Comparison of ENCODE assay signal across 9 cellular contexts in the genomic region with DNA sequence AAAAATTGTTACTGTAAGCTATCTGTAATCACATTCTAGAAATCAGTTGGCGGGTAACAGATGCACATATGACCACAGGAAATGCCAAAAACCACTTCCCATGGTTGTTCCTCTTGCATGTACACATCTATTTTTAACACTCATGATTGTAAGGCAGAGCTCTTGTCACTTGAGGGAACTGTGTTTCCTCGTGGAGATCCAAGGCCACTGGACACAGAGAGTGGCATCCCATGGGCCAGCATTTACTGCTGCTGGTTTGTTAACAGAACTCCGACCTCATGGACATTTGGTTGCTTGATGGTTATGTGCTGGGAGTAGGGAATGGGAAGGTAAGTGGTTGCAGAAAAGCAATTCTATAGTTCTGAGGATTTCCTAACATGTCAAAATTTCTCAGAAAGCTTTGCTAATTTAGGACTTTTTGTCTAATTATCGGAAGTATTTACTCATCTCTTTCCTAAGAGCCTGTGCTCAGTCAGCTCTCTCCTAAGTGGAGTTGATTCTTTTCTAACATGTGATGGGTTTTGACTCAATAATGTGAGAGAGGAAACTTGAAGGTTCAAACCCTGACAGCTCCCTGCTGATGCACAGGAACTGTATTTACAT.
DNase-seq lines count a peak whose midpoint lies in the region; ATAC-seq and TF ChIP-seq lines count a peak whose summit lies in the region.
"Had no signal": no experiment of that assay in that cellular context is flagged by ENCODE, and none has a peak within 500 bp of the region (broad histone marks: within the 10 kb centered on the region; RNA-seq: fewer than 3 reads in every experiment).

No MANE protein-coding gene starts in this region.

- H3K27ac ChIP-seq in CD4-positive, CD25-positive, alpha-beta regulatory T cell (ENCODE audit: insufficient read depth, low read length, poor library complexity, severe bottlenecking): no peak overlapping the region
- no peak overlapping the region for H3K27ac ChIP-seq in thyroid gland

- no peaks in the 10 kb centered on the region for H3K9me3 ChIP-seq in CD4-positive, CD25-positive, alpha-beta regulatory T cell (ENCODE audit: control insufficient read depth in 2 of 2, low read length in 2 of 2)
- no peaks in the 10 kb centered on the region for H3K9me3 ChIP-seq in thyroid gland

- DNase-seq in CD4-positive, CD25-positive, alpha-beta regulatory T cell: peak in 2 of 3 donors; percentile 60 to 83
- peak; percentile 88 for DNase-seq in Jurkat, Clone E6-1 (ENCODE audit: low read depth, low spot score)
- no peak for DNase-seq in activated naive CD8-positive, alpha-beta T cell treated with anti-CD3 and anti-CD28 coated beads for 36 hours
- no peak for DNase-seq in stimulated activated naive B cell treated with anti-CD40 and anti-IgM and Interleukin-4, amounts not matched to agents 10 μg/mL and 1 μg/mL and 100 μg/mL, for 72 hours
- DNase-seq in COR-L47 (lab: John Stamatoyannopoulos, UW): no peak
- no peak for DNase-seq in thyroid gland

- H3K36me3 Mint-ChIP-seq in CD4-positive, CD25-positive, alpha-beta regulatory T cell: no peaks in the 10 kb centered on the region
- peaks cover 3% of the 10 kb centered on the region for H3K36me3 Mint-ChIP-seq in activated naive CD8-positive, alpha-beta T cell treated with anti-CD3 and anti-CD28 coated beads for 36 hours
- H3K36me3 Mint-ChIP-seq in stimulated activated naive B cell treated with anti-CD40 and anti-IgM and Interleukin-4, amounts not matched to agents 10 μg/mL and 1 μg/mL and 100 μg/mL, for 72 hours: peaks cover 2 to 4% of the 10 kb centered on the region in 2 donors

- no peaks in the 10 kb centered on the region for H3K36me3 ChIP-seq in CD4-positive, CD25-positive, alpha-beta regulatory T cell (ENCODE audit: control insufficient read depth, insufficient read depth, low read length)
- no peaks in the 10 kb centered on the region for H3K36me3 ChIP-seq in thyroid gland

- peak overlapping the region in 3 of 4 donors; percentile 1 to 62 (median 26) for H3K4me3 Mint-ChIP-seq in CD4-positive, CD25-positive, alpha-beta regulatory T cell
- H3K4me3 Mint-ChIP-seq in activated naive CD8-positive, alpha-beta T cell treated with anti-CD3 and anti-CD28 coated beads for 36 hours: peak overlapping the region; percentile 29
- no peak overlapping the region for H3K4me3 Mint-ChIP-seq in stimulated activated naive B cell treated with anti-CD40 and anti-IgM and Interleukin-4, amounts not matched to agents 10 μg/mL and 1 μg/mL and 100 μg/mL, for 72 hours
- H3K4me3 Mint-ChIP-seq: neural crest cell had no signal

- peaks cover 3 to 13% (median 4%) of the 10 kb centered on the region in 7 donors for H3K9me3 Mint-ChIP-seq in CD4-positive, CD25-positive, alpha-beta regulatory T cell
- peaks cover 9% of the 10 kb centered on the region for H3K9me3 Mint-ChIP-seq in activated naive CD8-positive, alpha-beta T cell treated with anti-CD3 and anti-CD28 coated beads for 36 hours
- peaks cover 9 to 14% of the 10 kb centered on the region in 2 donors for H3K9me3 Mint-ChIP-seq in stimulated activated naive B cell treated with anti-CD40 and anti-IgM and Interleukin-4, amounts not matched to agents 10 μg/mL and 1 μg/mL and 100 μg/mL, for 72 hours

- intact Hi-C loops in thyroid gland (cut with DNase I): no loop called here

- H3K27ac Mint-ChIP-seq in CD4-positive, CD25-positive, alpha-beta regulatory T cell: no peak overlapping the region
- H3K27ac Mint-ChIP-seq in activated naive CD8-positive, alpha-beta T cell treated with anti-CD3 and anti-CD28 coated beads for 36 hours: peak overlapping the region; percentile 82
- H3K27ac Mint-ChIP-seq in stimulated activated naive B cell treated with anti-CD40 and anti-IgM and Interleukin-4, amounts not matched to agents 10 μg/mL and 1 μg/mL and 100 μg/mL, for 72 hours: peak overlapping the region; percentile 79

- H3K4me1 Mint-ChIP-seq in CD4-positive, CD25-positive, alpha-beta regulatory T cell: peaks cover 14 to 27% (median 22%) of the 10 kb centered on the region in 4 donors
- peaks cover 22% of the 10 kb centered on the region for H3K4me1 Mint-ChIP-seq in activated naive CD8-positive, alpha-beta T cell treated with anti-CD3 and anti-CD28 coated beads for 36 hours
- H3K4me1 Mint-ChIP-seq in stimulated activated naive B cell treated with anti-CD40 and anti-IgM and Interleukin-4, amounts not matched to agents 10 μg/mL and 1 μg/mL and 100 μg/mL, for 72 hours: peaks cover 16 to 17% of the 10 kb centered on the region in 2 donors
- H3K4me1 Mint-ChIP-seq: neural crest cell had no signal

- peaks cover 14% of the 10 kb centered on the region for H3K4me1 ChIP-seq in CD4-positive, CD25-positive, alpha-beta regulatory T cell (ENCODE audit: control insufficient read depth, insufficient read depth, low read length, poor library complexity, severe bottlenecking)
- no peaks in the 10 kb centered on the region for H3K4me1 ChIP-seq in thyroid gland

- no peaks in the 10 kb centered on the region for H3K27me3 Mint-ChIP-seq in CD4-positive, CD25-positive, alpha-beta regulatory T cell
- peaks cover 3% of the 10 kb centered on the region for H3K27me3 Mint-ChIP-seq in activated naive CD8-positive, alpha-beta T cell treated with anti-CD3 and anti-CD28 coated beads for 36 hours
- H3K27me3 Mint-ChIP-seq in stimulated activated naive B cell treated with anti-CD40 and anti-IgM and Interleukin-4, amounts not matched to agents 10 μg/mL and 1 μg/mL and 100 μg/mL, for 72 hours: no peaks in the 10 kb centered on the region

- 61 to 69% methylated on average over 4 of the region's 4 CpGs for WGBS in thyroid gland, 2 donors

- no peaks in the 10 kb centered on the region for H3K27me3 ChIP-seq in CD4-positive, CD25-positive, alpha-beta regulatory T cell (ENCODE audit: control insufficient read depth, insufficient read depth, low read length)
- H3K27me3 ChIP-seq in thyroid gland: no peaks in the 10 kb centered on the region

- ATAC-seq in CD4-positive, CD25-positive, alpha-beta regulatory T cell (ENCODE audit: low read depth in 2 of 2): peak; percentile 71 to 80
- ATAC-seq in GM19467 (IDR thresholded peaks at IDR 0.05; ENCODE audit: unreplicated experiment): peak; percentile 56
- peak; percentile 71 to 73 for ATAC-seq in stimulated activated naive B cell treated with anti-CD40 and anti-IgM and Interleukin-4, amounts not matched to agents 10 μg/mL and 1 μg/mL and 100 μg/mL, for 72 hours (replicated peaks)
- no peak for ATAC-seq in GM18520 (IDR thresholded peaks at IDR 0.05; ENCODE audit: unreplicated experiment)

- peak overlapping the region; percentile 47 for H3K4me3 ChIP-seq in CD4-positive, CD25-positive, alpha-beta regulatory T cell (ENCODE audit: low read depth, low read length)
- H3K4me3 ChIP-seq in Jurkat, Clone E6-1 (ENCODE audit: low read length): 0 out of 2 replicates have a peak overlapping the region, but pooled peaks have one; percentile 12
- no peak overlapping the region for H3K4me3 ChIP-seq in thyroid gland (replicated peaks in 1 of 3)

- TF ChIP-seq POLR2A in thyroid gland (IDR thresholded peaks at IDR 0.05): no peak

- TF ChIP-seq CTCF in thyroid gland (IDR thresholded peaks at IDR 0.05): no peak

Comparison
In these comparisons a context has a peak if more than half of its experiments do, and no peak if none do; other contexts are left out.
1. DNase-seq: peak in CD4-positive, CD25-positive, alpha-beta regulatory T cell (2 of 3) and Jurkat, Clone E6-1 (single experiment); none in activated naive CD8-positive, alpha-beta T cell treated with anti-CD3 and anti-CD28 coated beads for 36 hours (single experiment), stimulated activated naive B cell treated with anti-CD40 and anti-IgM and Interleukin-4, amounts not matched to agents 10 μg/mL and 1 μg/mL and 100 μg/mL, for 72 hours (single experiment), COR-L47 (single experiment) and thyroid gland (0 of 2).
2. H3K4me3 ChIP-seq: peak in CD4-positive, CD25-positive, alpha-beta regulatory T cell (single experiment) and Jurkat, Clone E6-1 (single experiment); none in thyroid gland (0 of 3).
3. H3K27ac Mint-ChIP-seq: peak in activated naive CD8-positive, alpha-beta T cell treated with anti-CD3 and anti-CD28 coated beads for 36 hours (single experiment) and stimulated activated naive B cell treated with anti-CD40 and anti-IgM and Interleukin-4, amounts not matched to agents 10 μg/mL and 1 μg/mL and 100 μg/mL, for 72 hours (single experiment); none in CD4-positive, CD25-positive, alpha-beta regulatory T cell (0 of 3).
4. H3K4me3 Mint-ChIP-seq: peak in CD4-positive, CD25-positive, alpha-beta regulatory T cell (3 of 4) and activated naive CD8-positive, alpha-beta T cell treated with anti-CD3 and anti-CD28 coated beads for 36 hours (single experiment); none in stimulated activated naive B cell treated with anti-CD40 and anti-IgM and Interleukin-4, amounts not matched to agents 10 μg/mL and 1 μg/mL and 100 μg/mL, for 72 hours (0 of 2).